In the genomic region with DNA sequence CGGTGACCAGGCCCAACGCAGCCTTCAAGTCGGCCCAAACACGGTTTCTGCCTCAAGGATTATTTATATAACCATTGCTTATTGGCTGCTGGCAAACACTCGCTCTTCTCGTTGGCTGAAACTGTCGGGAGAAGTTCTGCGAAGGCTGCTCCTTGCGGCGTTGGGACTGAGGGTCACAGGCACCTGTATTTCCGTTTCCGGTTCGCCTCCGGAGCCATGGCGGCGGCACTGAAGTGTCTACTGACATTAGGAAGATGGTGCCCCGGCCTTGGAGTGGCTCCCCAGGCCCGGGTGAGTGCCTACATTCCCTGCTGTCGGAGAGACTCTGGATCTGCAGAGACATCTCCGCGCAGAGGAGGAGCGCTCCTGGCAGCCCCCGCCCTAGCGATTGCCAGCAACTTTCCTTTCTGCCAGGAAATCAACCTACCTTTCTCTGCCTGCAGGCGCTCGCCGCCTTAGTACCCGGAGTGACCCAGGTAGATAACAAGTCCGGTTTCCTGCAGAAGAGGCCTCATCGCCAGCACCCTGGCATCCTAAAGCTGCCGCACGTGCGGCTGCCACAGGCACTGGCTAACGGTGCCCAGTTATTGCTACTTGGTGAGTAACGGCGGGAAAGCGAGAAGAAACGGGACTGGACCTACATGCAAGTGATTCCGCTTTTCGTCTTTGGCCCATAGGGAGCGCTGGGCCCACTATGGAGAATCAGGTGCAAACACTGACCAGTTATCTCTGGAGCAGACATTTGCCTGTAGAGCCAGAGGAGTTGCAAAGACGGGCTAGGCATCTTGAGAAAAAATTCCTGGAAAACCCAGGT, we compare ENCODE assay signal across 8 cellular contexts. TPM values are rescaled to one million over a fixed set of nuclear protein-coding genes. Genes with fewer than 3 reads are reported as not detected.
DNase-seq lines count a peak whose midpoint lies in the region; ATAC-seq and TF ChIP-seq lines count a peak whose summit lies in the region.

A gene with protein sequence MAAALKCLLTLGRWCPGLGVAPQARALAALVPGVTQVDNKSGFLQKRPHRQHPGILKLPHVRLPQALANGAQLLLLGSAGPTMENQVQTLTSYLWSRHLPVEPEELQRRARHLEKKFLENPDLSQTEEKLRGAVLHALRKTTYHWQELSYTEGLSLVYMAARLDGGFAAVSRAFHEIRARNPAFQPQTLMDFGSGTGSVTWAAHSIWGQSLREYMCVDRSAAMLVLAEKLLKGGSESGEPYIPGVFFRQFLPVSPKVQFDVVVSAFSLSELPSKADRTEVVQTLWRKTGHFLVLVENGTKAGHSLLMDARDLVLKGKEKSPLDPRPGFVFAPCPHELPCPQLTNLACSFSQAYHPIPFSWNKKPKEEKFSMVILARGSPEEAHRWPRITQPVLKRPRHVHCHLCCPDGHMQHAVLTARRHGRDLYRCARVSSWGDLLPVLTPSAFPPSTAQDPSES (plus strand): TSS at position 194 of the 814 bp plus-strand sequence. CDS start 23 bp downstream, at position 217.

- WGBS in esophagus muscularis mucosa = 0% methylated on average over 26 of the region's 42 CpGs

- in situ Hi-C loops in KBM-7 (cut with MboI; ENCODE audit: low pct_unique_long_range_greater_than_20kb, low sequenced_read_pairs) = no loop called here

- intact Hi-C loops in esophagus muscularis mucosa (cut with DNase I) = loop anchor here (10.0 kb wide), 1 partner anchor 525 kb away; a partner anchor contains a TSS

- DNase-seq in DMS79 treated with DMSO at 0.1 percent for 48 hours (lab: John Stamatoyannopoulos, UW) (peak; percentile 98), KBM-7 (peak; percentile 95), Peyer's patch (peak; percentile 85 to 96 (median 89)), esophagus muscularis mucosa (ENCODE audit: extremely low spot score) (peak; percentile 98)
- DNase-seq in activated T-cell treated with anti-CD3 and anti-CD28 coated beads, Interleukin-2, amount 50 U/mL, for 48 hours = peak; percentile 89 to 91
- peak; percentile 71 to 77 for DNase-seq in stimulated activated CD8-positive, alpha-beta memory T cell treated with anti-CD3 and anti-CD28 coated beads, Interleukin-7, amount 100 ng/mL, for 4 hours (ENCODE audit: low read depth in 2 of 2)

- TF ChIP-seq CTCF in Peyer's patch (IDR thresholded peaks at IDR 0.05) (peak in 4 of 6 experiments; percentile 16 to 41 (median 37)), esophagus muscularis mucosa (IDR thresholded peaks at IDR 0.05) (peak in 2 of 3 experiments; percentile 19)

- H3K9me3 ChIP-seq in Peyer's patch = no peaks in the 10 kb centered on the region
- H3K9me3 ChIP-seq in esophagus muscularis mucosa = no peaks in the 10 kb centered on the region
- H3K9me3 ChIP-seq in muscle layer of duodenum (ENCODE audit: control insufficient read depth in 1 of 2, low read length in 2 of 2) = no peaks in the 10 kb centered on the region

- TF ChIP-seq EP300 in esophagus muscularis mucosa (IDR thresholded peaks at IDR 0.05) = no peak

- peak; percentile 46 to 68 for TF ChIP-seq POLR2A in Peyer's patch (IDR thresholded peaks at IDR 0.05)
- TF ChIP-seq POLR2A in esophagus muscularis mucosa (IDR thresholded peaks at IDR 0.05; ENCODE audit: low read depth) = peak; percentile 39

- peak; percentile 91 for ATAC-seq in GM21717 (IDR thresholded peaks at IDR 0.05; ENCODE audit: unreplicated experiment)

- H3K27ac ChIP-seq in Peyer's patch = peak within 1 kb of the TSS; percentile 66 to 90 (median 81)
- peak within 1 kb of the TSS; percentile 75 to 82 (median 78) for H3K27ac ChIP-seq in esophagus muscularis mucosa (replicated peaks in 1 of 4)
- peak within 1 kb of the TSS; percentile 89 for H3K27ac ChIP-seq in muscle layer of duodenum (ENCODE audit: low read length)

- H3K36me3 ChIP-seq in Peyer's patch (peaks cover 0 to 33% (median 0%) of the 10 kb centered on the region in 3 donors), esophagus muscularis mucosa (peaks cover 30 to 37% (median 33%) of the 10 kb centered on the region in 4 donors), muscle layer of duodenum (ENCODE audit: control insufficient read depth in 1 of 2, insufficient read depth in 2 of 2, low read length in 2 of 2) (peaks cover 27 to 34% of the 10 kb centered on the region in 2 donors)

- H3K4me3 ChIP-seq in Peyer's patch (peak within 1 kb of the TSS; percentile 69 to 98 (median 82)), esophagus muscularis mucosa (peak within 1 kb of the TSS; percentile 65 to 96 (median 76)), muscle layer of duodenum (ENCODE audit: low read depth in 1 of 2, low read length in 2 of 2) (peak within 1 kb of the TSS; percentile 97 to 99)

- no peaks in the 10 kb centered on the region for H3K27me3 ChIP-seq in Peyer's patch
- H3K27me3 ChIP-seq in esophagus muscularis mucosa = no peaks in the 10 kb centered on the region
- no peaks in the 10 kb centered on the region for H3K27me3 ChIP-seq in muscle layer of duodenum (ENCODE audit: low read depth, low read length)

- peaks cover 0 to 27% (median 10%) of the 10 kb centered on the region in 4 donors for H3K4me1 ChIP-seq in Peyer's patch
- peaks cover 26 to 34% (median 30%) of the 10 kb centered on the region in 4 donors for H3K4me1 ChIP-seq in esophagus muscularis mucosa
- H3K4me1 ChIP-seq in muscle layer of duodenum (ENCODE audit: control insufficient read depth in 1 of 2, insufficient read depth in 2 of 2, low read length in 2 of 2) = peaks cover 12 to 21% of the 10 kb centered on the region in 2 donors

RNA-seq across cellular contexts. Expression of the gene that starts here (rescaled TPM):
- total RNA-seq in Peyer's patch = 100 to 1,000 TPM; 118 to 166 (median 124) TPM
- 10 to 100 TPM; 39.8 to 57.4 (median 41.7) TPM for total RNA-seq in esophagus muscularis mucosa

Comparison
In these comparisons a context has a peak if more than half of its experiments do, and no peak if none do; other contexts are left out.
1. Peak in every context shown above with its lines: DNase-seq, ATAC-seq, H3K4me3 ChIP-seq and H3K27ac ChIP-seq.